ENCODE assay signal across 18 cellular contexts in the genomic region with DNA sequence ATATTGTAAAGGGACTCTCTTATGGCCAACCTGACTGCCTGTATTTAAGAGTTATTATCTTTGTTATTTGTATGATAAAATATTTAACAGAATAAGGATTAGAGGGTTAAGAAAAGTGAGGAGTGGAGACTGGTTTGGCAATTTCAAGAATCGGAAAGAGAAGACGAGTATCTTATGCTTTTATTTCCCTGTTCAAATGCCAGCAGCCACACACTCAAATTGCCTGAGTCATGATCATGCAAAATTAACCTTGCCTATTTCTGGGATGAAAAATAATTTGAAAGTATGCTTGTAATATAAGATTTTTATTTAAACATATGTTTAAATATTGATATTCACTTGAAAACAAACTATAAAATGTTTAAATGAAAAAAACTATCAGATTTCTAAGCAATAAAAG.
"Had no signal": no experiment of that assay in that cellular context is flagged by ENCODE, and none has a peak within 500 bp of the region (broad histone marks: within the 10 kb centered on the region; RNA-seq: fewer than 3 reads in every experiment).

No MANE protein-coding gene starts in this region.

- H3K4me3 ChIP-seq: breast epithelium, coronary artery, thyroid gland had no signal

- ATAC-seq: activated CD8-positive, alpha-beta T cell treated with anti-CD3 and anti-CD28 coated beads for 36 hours; esophagus mucosa; foreskin keratinocyte; left lobe of liver had no signal

- H3K4me1 ChIP-seq: breast epithelium, foreskin keratinocyte, thyroid gland had no signal

- H3K9me3 ChIP-seq: breast epithelium, thyroid gland had no signal

- H3K27me3 ChIP-seq: breast epithelium, foreskin keratinocyte, thyroid gland had no signal

- DNase-seq: activated CD4-positive, alpha-beta T cell treated with anti-CD3 and anti-CD28 coated beads for 48 hours; activated CD4-positive, CD25-positive, alpha-beta regulatory T cell; activated CD8-positive, alpha-beta T cell treated with anti-CD3 and anti-CD28 coated beads for 36 hours; activated naive CD4-positive, alpha-beta T cell treated with anti-CD3 and anti-CD28 coated beads for 36 hours; activated T-cell treated with anti-CD3 and anti-CD28 coated beads, Interleukin-2, amount 50 U/mL, for 1 hour; anterior cingulate cortex; hypothalamus; midbrain; stimulated activated CD4-positive, alpha-beta T cell treated with anti-CD3 and anti-CD28 coated beads, Interleukin-2, amount 100 ng/mL, for 24 hours; stimulated activated naive CD4-positive, alpha-beta T cell treated with Interleukin-2 at 50 U/mL for 16 hours; T-helper 1 cell; T-helper 9 cell; thyroid gland had no signal

- H3K36me3 ChIP-seq: breast epithelium, thyroid gland had no signal

- H3K27ac ChIP-seq: breast epithelium, coronary artery, foreskin keratinocyte, thyroid gland had no signal
